ENCODE assay signal across 11 cellular contexts in genomic region chr17:81064746-81065475, GRCh38. TPM values are rescaled to one million over a fixed set of nuclear protein-coding genes. Genes with fewer than 3 reads are reported as not detected.
DNase-seq lines count a peak whose midpoint lies in the region; ATAC-seq and TF ChIP-seq lines count a peak whose summit lies in the region.
"Had no signal": no experiment of that assay in that cellular context is flagged by ENCODE, and none has a peak within 500 bp of the region (broad histone marks: within the 10 kb centered on the region; RNA-seq: fewer than 3 reads in every experiment).

No MANE protein-coding gene starts in this region.

- peak overlapping the region in 4 of 5 experiments; percentile 16 to 55 (median 43) for H3K4me3 Mint-ChIP-seq in brain
- no peak overlapping the region for H3K4me3 Mint-ChIP-seq in CD8-positive, alpha-beta memory T cell
- H3K4me3 Mint-ChIP-seq in activated CD4-positive, alpha-beta memory T cell treated with anti-CD3 and anti-CD28 coated beads for 36 hours, result no peak overlapping the region
- H3K4me3 Mint-ChIP-seq: naive thymus-derived CD4-positive, alpha-beta T cell had no signal

- peaks cover 63% of the 10 kb centered on the region for H3K4me1 ChIP-seq in left ventricle myocardium inferior
- H3K4me1 ChIP-seq in CD8-positive, alpha-beta memory T cell (ENCODE audit: insufficient read depth, low read length), result no peaks in the 10 kb centered on the region

- no peaks in the 10 kb centered on the region for H3K27me3 Mint-ChIP-seq in brain
- H3K27me3 Mint-ChIP-seq in CD8-positive, alpha-beta memory T cell, result no peaks in the 10 kb centered on the region
- no peaks in the 10 kb centered on the region for H3K27me3 Mint-ChIP-seq in activated CD4-positive, alpha-beta memory T cell treated with anti-CD3 and anti-CD28 coated beads for 36 hours
- H3K27me3 Mint-ChIP-seq: naive thymus-derived CD4-positive, alpha-beta T cell had no signal

- H3K9me3 Mint-ChIP-seq in brain, result no peaks in the 10 kb centered on the region
- H3K9me3 Mint-ChIP-seq in CD8-positive, alpha-beta memory T cell, result no peaks in the 10 kb centered on the region
- no peaks in the 10 kb centered on the region for H3K9me3 Mint-ChIP-seq in activated CD4-positive, alpha-beta memory T cell treated with anti-CD3 and anti-CD28 coated beads for 36 hours
- H3K9me3 Mint-ChIP-seq: naive thymus-derived CD4-positive, alpha-beta T cell had no signal

- intact Hi-C loops in left ventricle myocardium inferior (cut with micrococcal nuclease), result no loop called here
- intact Hi-C loops in activated CD4-positive, alpha-beta memory T cell treated with anti-CD3 and anti-CD28 coated beads for 36 hours (cut with micrococcal nuclease), result no loop called here

- POLR2A ChIA-PET in CD8-positive, alpha-beta memory T cell (lab: Charles Lee), result no interaction called here
- POLR2A ChIA-PET in activated CD4-positive, alpha-beta memory T cell treated with anti-CD3 and anti-CD28 coated beads for 36 hours (lab: Charles Lee), result no interaction called here

- no peak for ATAC-seq in GM19035 (IDR thresholded peaks at IDR 0.05; ENCODE audit: unreplicated experiment)
- ATAC-seq: naive thymus-derived CD4-positive, alpha-beta T cell had no signal

- DNase-seq in Daoy (ENCODE audit: low read depth) (peak; percentile 84), left ventricle myocardium inferior (no peak), renal cortical epithelial cell (ENCODE audit: low read depth) (peak; percentile 33), EL (no peak)
- DNase-seq in CD8-positive, alpha-beta memory T cell, result no peak
- DNase-seq in activated CD4-positive, alpha-beta memory T cell treated with anti-CD3 and anti-CD28 coated beads for 36 hours, result no peak
- DNase-seq: naive thymus-derived CD4-positive, alpha-beta T cell; NCI-H345 had no signal

- TF ChIP-seq CTCF in brain (conservative IDR thresholded peaks at IDR 0.05) (no peak), left ventricle myocardium inferior (IDR thresholded peaks at IDR 0.05; ENCODE audit: borderline replicate concordance) (no peak)

- peak overlapping the region; percentile 83 to 97 (median 93) for H3K27ac Mint-ChIP-seq in brain
- H3K27ac Mint-ChIP-seq in CD8-positive, alpha-beta memory T cell, result no peak overlapping the region
- H3K27ac Mint-ChIP-seq in activated CD4-positive, alpha-beta memory T cell treated with anti-CD3 and anti-CD28 coated beads for 36 hours, result no peak overlapping the region
- H3K27ac Mint-ChIP-seq: naive thymus-derived CD4-positive, alpha-beta T cell had no signal

- peaks cover 59% of the 10 kb centered on the region for H3K4me1 Mint-ChIP-seq in brain
- H3K4me1 Mint-ChIP-seq in CD8-positive, alpha-beta memory T cell, result peaks cover 0 to 3% (median 2%) of the 10 kb centered on the region in 3 donors
- peaks cover 2% of the 10 kb centered on the region for H3K4me1 Mint-ChIP-seq in activated CD4-positive, alpha-beta memory T cell treated with anti-CD3 and anti-CD28 coated beads for 36 hours (ENCODE audit: low read depth)

- H3K36me3 ChIP-seq in left ventricle myocardium inferior, result peaks cover 5% of the 10 kb centered on the region
- H3K36me3 ChIP-seq in CD8-positive, alpha-beta memory T cell (ENCODE audit: insufficient read depth, low read length), result no peaks in the 10 kb centered on the region

- H3K4me3 ChIP-seq in left ventricle myocardium inferior, result no peak overlapping the region
- H3K4me3 ChIP-seq in CD8-positive, alpha-beta memory T cell (ENCODE audit: low read length), result no peak overlapping the region
- H3K4me3 ChIP-seq: SK-N-MC had no signal

- peaks cover 33% of the 10 kb centered on the region for H3K36me3 Mint-ChIP-seq in brain
- peaks cover 0 to 4% (median 0%) of the 10 kb centered on the region in 3 donors for H3K36me3 Mint-ChIP-seq in CD8-positive, alpha-beta memory T cell
- H3K36me3 Mint-ChIP-seq in activated CD4-positive, alpha-beta memory T cell treated with anti-CD3 and anti-CD28 coated beads for 36 hours, result no peaks in the 10 kb centered on the region

- CTCF ChIA-PET in CD8-positive, alpha-beta memory T cell (lab: Charles Lee), result no interaction called here
- CTCF ChIA-PET in activated CD4-positive, alpha-beta memory T cell treated with anti-CD3 and anti-CD28 coated beads for 36 hours (lab: Charles Lee), result interaction anchor here (1.0 to 1.2 kb wide), 2 partner anchors 37 to 41 kb away, joined by 3 to 4 read pairs; no protein-coding TSS in a partner anchor

- no peaks in the 10 kb centered on the region for H3K27me3 ChIP-seq in left ventricle myocardium inferior (ENCODE audit: low read depth)
- no peaks in the 10 kb centered on the region for H3K27me3 ChIP-seq in CD8-positive, alpha-beta memory T cell (ENCODE audit: insufficient read depth, low read length, poor library complexity, severe bottlenecking)

- peak overlapping the region; percentile 56 for H3K27ac ChIP-seq in left ventricle myocardium inferior (replicated peaks)
- H3K27ac ChIP-seq in CD8-positive, alpha-beta memory T cell (ENCODE audit: low read depth, low read length), result no peak overlapping the region
- H3K27ac ChIP-seq: SK-N-MC had no signal

- H3K9me3 ChIP-seq in left ventricle myocardium inferior (replicated peaks), result no peaks in the 10 kb centered on the region
- no peaks in the 10 kb centered on the region for H3K9me3 ChIP-seq in CD8-positive, alpha-beta memory T cell (ENCODE audit: low read length)

RNA-seq across cellular contexts. Expression of gene BAIAP2, which starts 30.0 kb away (rescaled TPM):
- total RNA-seq in Daoy (2014; rRNA removed; shearing (Covaris generic)), result 62.0 and 65.6 TPM in 2 replicates
- polyA plus RNA-seq in brain (ENCODE audit: insufficient read depth, low read depth, low replicate concordance), result 87.8 TPM
- total RNA-seq in left ventricle myocardium inferior, result 27.9 TPM
- 29.2 and 55.2 TPM in 2 replicates for total RNA-seq in renal cortical epithelial cell
- total RNA-seq in CD8-positive, alpha-beta memory T cell, result 1 to 10 TPM; 5.3 to 8.8 TPM
- 6.6 TPM for polyA plus RNA-seq in CD8-positive, alpha-beta memory T cell
- 1 to 10 TPM; 3.3 to 3.6 TPM for total RNA-seq in activated CD4-positive, alpha-beta memory T cell treated with anti-CD3 and anti-CD28 coated beads for 36 hours

Comparison
In these comparisons a context has a peak if more than half of its experiments do, and no peak if none do; other contexts are left out.
1. DNase-seq: peak in Daoy (single experiment) and renal cortical epithelial cell (single experiment); none in left ventricle myocardium inferior (single experiment), EL (single experiment), CD8-positive, alpha-beta memory T cell (0 of 5) and activated CD4-positive, alpha-beta memory T cell treated with anti-CD3 and anti-CD28 coated beads for 36 hours (single experiment).
2. H3K27ac Mint-ChIP-seq: peak in brain (5 of 5); none in CD8-positive, alpha-beta memory T cell (0 of 8) and activated CD4-positive, alpha-beta memory T cell treated with anti-CD3 and anti-CD28 coated beads for 36 hours (single experiment).
3. H3K4me3 Mint-ChIP-seq: peak in brain (4 of 5); none in CD8-positive, alpha-beta memory T cell (0 of 7) and activated CD4-positive, alpha-beta memory T cell treated with anti-CD3 and anti-CD28 coated beads for 36 hours (single experiment).